In the genomic region with DNA sequence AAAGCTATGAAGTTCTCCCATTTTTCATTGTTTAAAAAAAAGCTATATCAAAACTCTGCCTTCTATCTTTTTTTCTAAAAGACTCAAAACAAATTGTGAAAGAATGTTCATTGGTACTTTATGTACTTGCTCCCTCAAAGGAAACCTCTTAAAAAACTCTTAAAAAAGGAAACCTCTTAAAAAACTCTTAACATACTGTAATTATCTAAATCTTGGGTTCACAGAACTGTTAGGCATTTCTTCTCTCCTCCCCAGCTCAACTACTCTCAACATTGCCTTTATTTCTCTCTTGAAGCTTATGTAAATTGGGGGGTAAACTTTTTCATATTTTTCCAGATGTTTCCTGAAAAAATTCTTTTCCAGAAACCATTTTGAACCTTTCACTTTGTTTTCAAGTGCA, we compare ENCODE assay signal across 7 cellular contexts.
"Had no signal": no experiment of that assay in that cellular context is flagged by ENCODE, and none has a peak within 500 bp of the region (broad histone marks: within the 10 kb centered on the region; RNA-seq: fewer than 3 reads in every experiment).

No MANE protein-coding gene starts in this region.

- FAIRE-seq: H1, H54, HTR-8/SVneo had no signal

- H3K4me1 Mint-ChIP-seq: H9 had no signal

- H3K27ac Mint-ChIP-seq: H9 had no signal

- H3K4me3 Mint-ChIP-seq: H9 had no signal

- DNase-seq: H9, HCEC 1CT, IMR-90, KBM-7 had no signal

- H3K9me3 Mint-ChIP-seq: H9 had no signal
